In the genomic region with DNA sequence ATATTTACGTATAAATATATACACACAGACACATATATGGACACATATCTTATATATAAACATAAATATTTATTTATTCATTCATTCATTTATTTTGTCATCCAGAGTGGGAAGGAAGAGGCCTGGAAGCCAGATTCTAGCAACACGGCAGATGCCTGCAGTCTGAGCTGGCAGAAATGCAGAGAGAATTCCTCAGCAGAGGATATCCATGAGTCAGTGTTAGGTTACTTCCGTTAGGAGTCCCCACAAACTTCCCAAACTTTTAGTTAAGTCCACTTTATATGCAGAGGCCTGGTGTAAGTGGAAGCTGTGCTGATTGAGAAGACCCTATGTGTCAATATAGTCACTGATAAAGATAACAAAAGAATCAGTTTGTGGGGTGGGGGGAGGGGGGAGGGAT, we compare ENCODE assay signal across 14 cellular contexts.
DNase-seq lines count a peak whose midpoint lies in the region; ATAC-seq, FAIRE-seq and TF ChIP-seq lines count a peak whose summit lies in the region.
"Had no signal": no experiment of that assay in that cellular context is flagged by ENCODE, and none has a peak within 500 bp of the region (broad histone marks: within the 10 kb centered on the region; RNA-seq: fewer than 3 reads in every experiment).

No MANE protein-coding gene starts in this region.

- peak; percentile 22 for DNase-seq in A549 (ENCODE audit: low read depth in 1 of 2, low spot score in 1 of 2)
- peak; percentile 51 for DNase-seq in HS-27A (ENCODE audit: low read depth)
- peak; percentile 82 for DNase-seq in astrocyte of the hippocampus (ENCODE audit: low read depth, low spot score)
- peak; percentile 17 for DNase-seq in iPS-NIHi11 (ENCODE audit: low spot score)
- DNase-seq in NCI-H1092 (lab: John Stamatoyannopoulos, UW) = no peak
- no peak for DNase-seq in activated CD8-positive, alpha-beta memory T cell treated with anti-CD3 and anti-CD28 coated beads, Interleukin-2, amount 50 U/mL, for 4 hours
- no peak for DNase-seq in naive thymus-derived CD8-positive, alpha-beta T cell
- DNase-seq in suprapubic skin (ENCODE audit: low spot score in 2 of 2) = no peak
- DNase-seq: activated naive CD4-positive, alpha-beta T cell treated with anti-CD3 and anti-CD28 coated beads, Interleukin-2, amount 50 U/mL, for 16 hours; H7; NCI-H1048; NCI-H446 treated with DMSO at 0.1 percent for 48 hours had no signal

- no peak overlapping the region for H3K4me3 ChIP-seq in A549
- H3K4me3 ChIP-seq in suprapubic skin = no peak overlapping the region
- H3K4me3 ChIP-seq: coronary artery had no signal

- H3K4me3 Mint-ChIP-seq in naive thymus-derived CD8-positive, alpha-beta T cell = no peak overlapping the region
- H3K4me3 Mint-ChIP-seq: T-helper 2 cell treated with Interferon-gamma antibody and Interleukin-4, amounts not matched to agents 5 μg/mL and 100 μg/mL, for 36 hours had no signal

- no peak for FAIRE-seq in A549 (lab: Jason Lieb, UNC)

- H3K4me2 ChIP-seq in A549 = peak overlapping the region; percentile 24; the same call in 1 of the 3 replicates

- no peaks in the 10 kb centered on the region for H3K27me3 ChIP-seq in suprapubic skin

- no peaks in the 10 kb centered on the region for H3K36me3 Mint-ChIP-seq in naive thymus-derived CD8-positive, alpha-beta T cell

- H3K9me3 ChIP-seq in A549 (no peaks in the 10 kb centered on the region), suprapubic skin (no peaks in the 10 kb centered on the region)

- H3K27ac Mint-ChIP-seq in naive thymus-derived CD8-positive, alpha-beta T cell = no peak overlapping the region
- H3K27ac Mint-ChIP-seq: T-helper 2 cell treated with Interferon-gamma antibody and Interleukin-4, amounts not matched to agents 5 μg/mL and 100 μg/mL, for 36 hours had no signal

- TF ChIP-seq CTCF in A549 (IDR thresholded peaks at IDR 0.05) (no peak), suprapubic skin (IDR thresholded peaks at IDR 0.05) (no peak)

- 35% methylated on average over 3 of the region's 3 CpGs for WGBS in A549 (ENCODE audit: missing lambda C conversion rate)
- 76% methylated on average over 3 of the region's 3 CpGs for WGBS in suprapubic skin

- H3K27ac ChIP-seq in A549 (no peak overlapping the region; a peak in 1 of 6 replicates), suprapubic skin (no peak overlapping the region)
- H3K27ac ChIP-seq: coronary artery had no signal

- no peaks in the 10 kb centered on the region for H3K36me3 ChIP-seq in suprapubic skin

- peak; percentile 66 to 73; a peak in 4 of 6 replicates for ATAC-seq in A549
- no peak for ATAC-seq in naive thymus-derived CD8-positive, alpha-beta T cell

- H3K9me3 Mint-ChIP-seq in naive thymus-derived CD8-positive, alpha-beta T cell = peaks cover 0 to 2% (median 0%) of the 10 kb centered on the region in 9 donors
- H3K9me3 Mint-ChIP-seq: T-helper 2 cell treated with Interferon-gamma antibody and Interleukin-4, amounts not matched to agents 5 μg/mL and 100 μg/mL, for 36 hours had no signal

- H3K4me1 ChIP-seq in A549 (peaks cover 8% of the 10 kb centered on the region; the same call in 2 of the 3 replicates), suprapubic skin (no peaks in the 10 kb centered on the region)

- peaks cover 0 to 7% (median 1%) of the 10 kb centered on the region in 5 donors for H3K27me3 Mint-ChIP-seq in naive thymus-derived CD8-positive, alpha-beta T cell

- POLR2A ChIA-PET in A549 (lab: Yijun Ruan, JAX) = no interaction called here
- POLR2A ChIA-PET in naive thymus-derived CD8-positive, alpha-beta T cell (lab: Charles Lee) = no interaction called here

- TF ChIP-seq RAD21 in A549 (conservative IDR thresholded peaks at IDR 0.05 in 1 of 2, IDR thresholded peaks at IDR 0.05 in 1 of 2) = no peak

- CTCF ChIA-PET in A549 (lab: Yijun Ruan, JAX) = interaction anchor here (1.0 kb wide), 1 partner anchor 435 kb away, joined by 3 read pairs; no protein-coding TSS in a partner anchor

- TF ChIP-seq POLR2A in A549 (IDR thresholded peaks at IDR 0.05; ENCODE audit: low read length) (no peak), suprapubic skin (IDR thresholded peaks at IDR 0.05) (no peak)

- TF ChIP-seq EP300 in A549 (IDR thresholded peaks at IDR 0.05) = no peak
- no peak for TF ChIP-seq EP300 in suprapubic skin (IDR thresholded peaks at IDR 0.05)

- no peaks in the 10 kb centered on the region for H3K4me1 Mint-ChIP-seq in naive thymus-derived CD8-positive, alpha-beta T cell

TF ChIP-seq in A549, 52 proteins besides CTCF, POLR2A, EP300 and RAD21:
- TF ChIP-seq, protein P1, sequence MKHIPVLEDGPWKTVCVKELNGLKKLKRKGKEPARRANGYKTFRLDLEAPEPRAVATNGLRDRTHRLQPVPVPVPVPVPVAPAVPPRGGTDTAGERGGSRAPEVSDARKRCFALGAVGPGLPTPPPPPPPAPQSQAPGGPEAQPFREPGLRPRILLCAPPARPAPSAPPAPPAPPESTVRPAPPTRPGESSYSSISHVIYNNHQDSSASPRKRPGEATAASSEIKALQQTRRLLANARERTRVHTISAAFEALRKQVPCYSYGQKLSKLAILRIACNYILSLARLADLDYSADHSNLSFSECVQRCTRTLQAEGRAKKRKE (CRISPR knock-in tag; IDR thresholded peaks at IDR 0.05; ENCODE audit: low read depth) = no peak
- TF ChIP-seq CBX2 (IDR thresholded peaks at IDR 0.05; ENCODE audit: borderline replicate concordance, low read depth) (no peak), HDAC2 (IDR thresholded peaks at IDR 0.05) (no peak), FOSB (CRISPR knock-in tag; IDR thresholded peaks at IDR 0.05) (no peak), RFX5 (IDR thresholded peaks at IDR 0.05) (no peak), GATA3 (IDR thresholded peaks at IDR 0.05; ENCODE audit: borderline replicate concordance) (no peak), RARB (CRISPR knock-in tag; IDR thresholded peaks at IDR 0.05) (no peak), ZFP36 (IDR thresholded peaks at IDR 0.05; ENCODE audit: borderline replicate concordance, partially characterized antibody) (no peak), HOXA7 (CRISPR knock-in tag; IDR thresholded peaks at IDR 0.05) (no peak)
- TF ChIP-seq, protein P2, sequence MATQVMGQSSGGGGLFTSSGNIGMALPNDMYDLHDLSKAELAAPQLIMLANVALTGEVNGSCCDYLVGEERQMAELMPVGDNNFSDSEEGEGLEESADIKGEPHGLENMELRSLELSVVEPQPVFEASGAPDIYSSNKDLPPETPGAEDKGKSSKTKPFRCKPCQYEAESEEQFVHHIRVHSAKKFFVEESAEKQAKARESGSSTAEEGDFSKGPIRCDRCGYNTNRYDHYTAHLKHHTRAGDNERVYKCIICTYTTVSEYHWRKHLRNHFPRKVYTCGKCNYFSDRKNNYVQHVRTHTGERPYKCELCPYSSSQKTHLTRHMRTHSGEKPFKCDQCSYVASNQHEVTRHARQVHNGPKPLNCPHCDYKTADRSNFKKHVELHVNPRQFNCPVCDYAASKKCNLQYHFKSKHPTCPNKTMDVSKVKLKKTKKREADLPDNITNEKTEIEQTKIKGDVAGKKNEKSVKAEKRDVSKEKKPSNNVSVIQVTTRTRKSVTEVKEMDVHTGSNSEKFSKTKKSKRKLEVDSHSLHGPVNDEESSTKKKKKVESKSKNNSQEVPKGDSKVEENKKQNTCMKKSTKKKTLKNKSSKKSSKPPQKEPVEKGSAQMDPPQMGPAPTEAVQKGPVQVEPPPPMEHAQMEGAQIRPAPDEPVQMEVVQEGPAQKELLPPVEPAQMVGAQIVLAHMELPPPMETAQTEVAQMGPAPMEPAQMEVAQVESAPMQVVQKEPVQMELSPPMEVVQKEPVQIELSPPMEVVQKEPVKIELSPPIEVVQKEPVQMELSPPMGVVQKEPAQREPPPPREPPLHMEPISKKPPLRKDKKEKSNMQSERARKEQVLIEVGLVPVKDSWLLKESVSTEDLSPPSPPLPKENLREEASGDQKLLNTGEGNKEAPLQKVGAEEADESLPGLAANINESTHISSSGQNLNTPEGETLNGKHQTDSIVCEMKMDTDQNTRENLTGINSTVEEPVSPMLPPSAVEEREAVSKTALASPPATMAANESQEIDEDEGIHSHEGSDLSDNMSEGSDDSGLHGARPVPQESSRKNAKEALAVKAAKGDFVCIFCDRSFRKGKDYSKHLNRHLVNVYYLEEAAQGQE (IDR thresholded peaks at IDR 0.05) = no peak
- TF ChIP-seq, protein P3, sequence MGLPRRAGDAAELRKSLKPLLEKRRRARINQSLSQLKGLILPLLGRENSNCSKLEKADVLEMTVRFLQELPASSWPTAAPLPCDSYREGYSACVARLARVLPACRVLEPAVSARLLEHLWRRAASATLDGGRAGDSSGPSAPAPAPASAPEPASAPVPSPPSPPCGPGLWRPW (IDR thresholded peaks at IDR 0.05) = no peak
- TF ChIP-seq, protein P4, sequence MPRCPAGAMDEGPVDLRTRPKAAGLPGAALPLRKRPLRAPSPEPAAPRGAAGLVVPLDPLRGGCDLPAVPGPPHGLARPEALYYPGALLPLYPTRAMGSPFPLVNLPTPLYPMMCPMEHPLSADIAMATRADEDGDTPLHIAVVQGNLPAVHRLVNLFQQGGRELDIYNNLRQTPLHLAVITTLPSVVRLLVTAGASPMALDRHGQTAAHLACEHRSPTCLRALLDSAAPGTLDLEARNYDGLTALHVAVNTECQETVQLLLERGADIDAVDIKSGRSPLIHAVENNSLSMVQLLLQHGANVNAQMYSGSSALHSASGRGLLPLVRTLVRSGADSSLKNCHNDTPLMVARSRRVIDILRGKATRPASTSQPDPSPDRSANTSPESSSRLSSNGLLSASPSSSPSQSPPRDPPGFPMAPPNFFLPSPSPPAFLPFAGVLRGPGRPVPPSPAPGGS (IDR thresholded peaks at IDR 0.05) = no peak

Comparison
In these comparisons a context has a peak if more than half of its experiments do, and no peak if none do; other contexts are left out.
1. ATAC-seq: peak in A549 (2 of 2); none in naive thymus-derived CD8-positive, alpha-beta T cell (0 of 2).
2. DNase-seq: peak in A549 (2 of 2), HS-27A (single experiment), astrocyte of the hippocampus (single experiment) and iPS-NIHi11 (single experiment); none in NCI-H1092 (single experiment), activated CD8-positive, alpha-beta memory T cell treated with anti-CD3 and anti-CD28 coated beads, Interleukin-2, amount 50 U/mL, for 4 hours (single experiment), naive thymus-derived CD8-positive, alpha-beta T cell (0 of 10) and suprapubic skin (0 of 2).